Comparison of ENCODE assay signal across 16 cellular contexts in genomic region chr11:82823635-82824614, GRCh38.
DNase-seq lines count a peak whose midpoint lies in the region; ATAC-seq, FAIRE-seq and TF ChIP-seq lines count a peak whose summit lies in the region.
"Had no signal": no experiment of that assay in that cellular context is flagged by ENCODE, and none has a peak within 500 bp of the region (broad histone marks: within the 10 kb centered on the region; RNA-seq: fewer than 3 reads in every experiment).

No MANE protein-coding gene starts in this region.

- H3K4me3 ChIP-seq in H1 (ENCODE audit: extremely low read depth in 1 of 4, insufficient read depth in 2 of 4, low read depth in 3 of 4, low read length in 4 of 4) (no peak overlapping the region), small intestine (ENCODE audit: low read depth in 1 of 2, low read length in 2 of 2) (no peak overlapping the region), gastrocnemius medialis (no peak overlapping the region)
- H3K4me3 ChIP-seq: heart right ventricle, suprapubic skin had no signal

- 91% methylated on average over 2 of the region's 2 CpGs; no CpG with 5 or more reads in 1 of the 2 experiments for WGBS in H1 (ENCODE audit: extremely low coverage in 1 of 2, insufficient coverage in 1 of 2, insufficient read length in 1 of 2, insufficient replicate concordance in 2 of 2, low coverage in 1 of 2, low lambda C conversion rate in 2 of 2, missing lambda C conversion rate in 1 of 2), 2 experiments
- WGBS in small intestine, 3 donors = 22 to 39% (median 34%) methylated on average over 2 of the region's 2 CpGs

- CTCF ChIA-PET in H1 (lab: Charles Lee; ENCODE audit: partially characterized antibody) = interaction anchor here (0.6 to 2.5 kb wide), 9 partner anchors 9 to 128 kb away, joined by 3 to 9 read pairs (median 3); partner anchors contain the start of gene FAM181B

- H4K8ac ChIP-seq in H1 (ENCODE audit: extremely low read depth, insufficient read depth, low read length) = no peak overlapping the region

- no peak overlapping the region for H3K27ac ChIP-seq in H1 (ENCODE audit: low read depth, low read length)
- no peak overlapping the region for H3K27ac ChIP-seq in small intestine (ENCODE audit: low read depth in 1 of 2, low read length in 1 of 2)
- no peak overlapping the region for H3K27ac ChIP-seq in gastrocnemius medialis
- H3K27ac ChIP-seq: heart right ventricle, suprapubic skin had no signal

- H3K9me3 ChIP-seq in H1 (ENCODE audit: insufficient read depth in 2 of 2, low read depth in 1 of 2, low read length in 1 of 2) (no peaks in the 10 kb centered on the region), small intestine (ENCODE audit: control insufficient read depth, low read depth) (no peaks in the 10 kb centered on the region), gastrocnemius medialis (no peaks in the 10 kb centered on the region)
- H3K9me3 ChIP-seq: heart right ventricle, suprapubic skin had no signal

- H3K4ac ChIP-seq in H1 (replicated peaks; ENCODE audit: insufficient read length, low read depth, low read length) = no peak overlapping the region

- H2BK20ac ChIP-seq in H1 (ENCODE audit: low read length) = no peak overlapping the region

- H2AFZ ChIP-seq in H1 (ENCODE audit: low read length) = no peak overlapping the region

- H3K79me1 ChIP-seq in H1 (ENCODE audit: low read depth, low read length) = no peaks in the 10 kb centered on the region

- H2BK5ac ChIP-seq in H1 (ENCODE audit: low read depth, low read length) = no peak overlapping the region

- peaks cover 0 to 1% (median 0%) of the 10 kb centered on the region in 4 experiments; a peak in 1 of 7 replicates for H3K27me3 ChIP-seq in H1 (replicated peaks in 1 of 4; ENCODE audit: control insufficient read depth in 3 of 4, extremely low read depth in 1 of 4, insufficient read depth in 3 of 4, low read length in 3 of 4)
- no peaks in the 10 kb centered on the region for H3K27me3 ChIP-seq in small intestine (ENCODE audit: control insufficient read depth in 2 of 2, insufficient read depth in 2 of 2, low read length in 2 of 2)
- no peaks in the 10 kb centered on the region for H3K27me3 ChIP-seq in gastrocnemius medialis
- H3K27me3 ChIP-seq: heart right ventricle, suprapubic skin had no signal

- no peak for ATAC-seq in gastrocnemius medialis
- ATAC-seq in HG03354 (IDR thresholded peaks at IDR 0.05; ENCODE audit: poor library complexity, severe bottlenecking, unreplicated experiment) = no peak
- ATAC-seq: heart right ventricle, left cardiac atrium had no signal

- no peak overlapping the region for H2BK12ac ChIP-seq in H1 (ENCODE audit: low read depth, low read length)

- H3K23me2 ChIP-seq in H1 (ENCODE audit: low read depth, low read length) = no peaks in the 10 kb centered on the region

- TF ChIP-seq CTCF in H1 (IDR thresholded peaks at IDR 0.05; ENCODE audit: control extremely low read depth in 1 of 3, insufficient read depth in 1 of 3, low read depth in 1 of 3, low read length in 3 of 3) (no peak), gastrocnemius medialis (IDR thresholded peaks at IDR 0.05 in 4 of 5, conservative IDR thresholded peaks at IDR 0.05 in 1 of 5) (no peak)

- POLR2A ChIA-PET in H1 (lab: Charles Lee; ENCODE audit: partially characterized antibody) = interaction anchor here (1.0 to 1.6 kb wide), 2 partner anchors 78 to 86 kb away, joined by 3 read pairs; partner anchors contain the start of gene DDIAS

- peak; percentile 77 for DNase-seq in MV-4-11 (lab: John Stamatoyannopoulos, UW)
- peak; percentile 58 for DNase-seq in NCI-H748 treated with DMSO at 0.1 percent for 48 hours (lab: John Stamatoyannopoulos, UW)
- DNase-seq in H1 (ENCODE audit: low read depth in 1 of 2, low spot score in 2 of 2) = no peak
- DNase-seq in small intestine = peak; percentile 75
- DNase-seq in gastrocnemius medialis = no peak
- DNase-seq in GDM1 (lab: John Stamatoyannopoulos, UW) = no peak
- DNase-seq: CD8-positive, alpha-beta memory T cell; H7; heart right ventricle; Karpas-422; left cardiac atrium; NCI-H526 had no signal

- TF ChIP-seq EP300 in H1 (IDR thresholded peaks at IDR 0.05; ENCODE audit: borderline replicate concordance in 1 of 2, low read depth in 2 of 2, low read length in 2 of 2) = no peak

- FAIRE-seq in H1 (lab: Jason Lieb, UNC) (no peak), small intestine (lab: Jason Lieb, UNC) (no peak)
- FAIRE-seq: bronchial epithelial cell, endometrium had no signal

- H3K4me1 ChIP-seq in H1 (replicated peaks in 1 of 4; ENCODE audit: control insufficient read depth in 3 of 4, insufficient read depth in 4 of 4, low read length in 3 of 4) = no peaks in the 10 kb centered on the region
- peaks cover 0 to 4% of the 10 kb centered on the region in 2 donors for H3K4me1 ChIP-seq in small intestine (ENCODE audit: control insufficient read depth in 2 of 2, insufficient read depth in 1 of 2, low read depth in 1 of 2, low read length in 1 of 2)
- H3K4me1 ChIP-seq in gastrocnemius medialis = no peaks in the 10 kb centered on the region
- H3K4me1 ChIP-seq: suprapubic skin had no signal

- in situ Hi-C loops in gastrocnemius medialis (cut with MboI; ENCODE audit: low sequenced_read_pairs in 4 of 4) = no loop called here

- no peak overlapping the region for H4K91ac ChIP-seq in H1 (replicated peaks; ENCODE audit: insufficient read length, low read length)

- intact Hi-C loops in gastrocnemius medialis (cut with DNase I; ENCODE audit: low total_unique reads) = no loop called here

- H3K23ac ChIP-seq in H1 (ENCODE audit: insufficient read length) = no peak overlapping the region

- H4K20me1 ChIP-seq in H1 (replicated peaks in 1 of 2; ENCODE audit: control insufficient read depth in 1 of 2, insufficient read depth in 2 of 2, low read length in 2 of 2) = no peaks in the 10 kb centered on the region

- no peak overlapping the region for H3K9ac ChIP-seq in H1 (replicated peaks in 1 of 4; ENCODE audit: extremely low read depth in 1 of 4, low read depth in 3 of 4, low read length in 3 of 4)

- H3K18ac ChIP-seq in H1 (ENCODE audit: extremely low read depth, low read length) = no peak overlapping the region

- H3K56ac ChIP-seq in H1 (replicated peaks; ENCODE audit: insufficient read length, low read depth, low read length) = no peak overlapping the region

- TF ChIP-seq RAD21 in H1 (IDR thresholded peaks at IDR 0.05 in 1 of 2, conservative IDR thresholded peaks at IDR 0.05 in 1 of 2; ENCODE audit: low read depth in 2 of 2, low read length in 2 of 2) = no peak

- H3K79me2 ChIP-seq in H1 (ENCODE audit: control insufficient read depth in 1 of 2, insufficient read depth in 2 of 2, low read length in 2 of 2) = no peaks in the 10 kb centered on the region

- H2BK120ac ChIP-seq in H1 (replicated peaks; ENCODE audit: low read depth, low read length) = no peak overlapping the region

- no peak overlapping the region for H2AK5ac ChIP-seq in H1 (ENCODE audit: low read depth, low read length)

- no peak overlapping the region for H3K4me2 ChIP-seq in H1 (ENCODE audit: insufficient read depth in 1 of 2, low read depth in 2 of 2, low read length in 2 of 2)

- peaks cover 0 to 5% (median 0%) of the 10 kb centered on the region in 4 experiments; a peak in 1 of 8 replicates for H3K36me3 ChIP-seq in H1 (ENCODE audit: control insufficient read depth in 2 of 4, insufficient read depth in 4 of 4, low read length in 3 of 4)
- no peaks in the 10 kb centered on the region for H3K36me3 ChIP-seq in small intestine (ENCODE audit: control insufficient read depth in 2 of 2, insufficient read depth in 2 of 2, low read length in 2 of 2)
- H3K36me3 ChIP-seq in gastrocnemius medialis = peaks cover 0 to 9% of the 10 kb centered on the region in 2 donors
- H3K36me3 ChIP-seq: suprapubic skin had no signal

- no peak overlapping the region for H2BK15ac ChIP-seq in H1 (ENCODE audit: low read length)

- no peak for TF ChIP-seq POLR2A in H1 (IDR thresholded peaks at IDR 0.05; ENCODE audit: control extremely low read depth in 1 of 2, low read depth in 2 of 2, low read length in 2 of 2)
- no peak for TF ChIP-seq POLR2A in gastrocnemius medialis (IDR thresholded peaks at IDR 0.05)

- no peak overlapping the region for H3K14ac ChIP-seq in H1 (ENCODE audit: insufficient read length)

- H4K5ac ChIP-seq in H1 (ENCODE audit: insufficient read length, low read depth, low read length) = no peak overlapping the region

TF ChIP-seq in H1, 55 proteins besides CTCF, POLR2A, EP300 and RAD21:
- peak; percentile 47; the same call in 1 of the 2 replicates for TF ChIP-seq MAFK (IDR thresholded peaks at IDR 0.05; ENCODE audit: low read depth, low read length)
- no peak for TF ChIP-seq TEAD4 (IDR thresholded peaks at IDR 0.05; ENCODE audit: low read depth, low read length)
- TF ChIP-seq SAP30 (IDR thresholded peaks at IDR 0.05; ENCODE audit: insufficient read depth, insufficient replicate concordance, low read length) = no peak

Comparison
In these comparisons a context has a peak if more than half of its experiments do, and no peak if none do; other contexts are left out.
1. DNase-seq: peak in MV-4-11 (single experiment), NCI-H748 treated with DMSO at 0.1 percent for 48 hours (single experiment) and small intestine (single experiment); none in H1 (0 of 2), gastrocnemius medialis (0 of 2) and GDM1 (single experiment).